11 cellular contexts compared by ENCODE assay signal in genomic region chr11:96065379-96065778, GRCh38.
"Had no signal": no experiment of that assay in that cellular context is flagged by ENCODE, and none has a peak within 500 bp of the region (broad histone marks: within the 10 kb centered on the region; RNA-seq: fewer than 3 reads in every experiment).

No MANE protein-coding gene starts in this region.

- H3K27me3 ChIP-seq: heart left ventricle, ovary had no signal

- ATAC-seq: heart left ventricle; sciatic nerve; stimulated activated memory B cell treated with anti-CD40 and anti-IgM and Interleukin-4, amounts not matched to agents 10 μg/mL and 1 μg/mL and 100 μg/mL, for 72 hours had no signal

- H3K4me3 Mint-ChIP-seq: activated naive CD8-positive, alpha-beta T cell treated with anti-CD3 and anti-CD28 coated beads, Interleukin-2, amount 10 ng/mL, durations not matched to agents 7 days and 5 days; immature natural killer cell; neural crest cell; stimulated activated memory B cell treated with anti-CD40 and anti-IgM and Interleukin-4, amounts not matched to agents 10 μg/mL and 1 μg/mL and 100 μg/mL, for 72 hours; T-helper 1 cell treated with Interleukin-12 subunit alpha and Interleukin-12 subunit beta and Interleukin-4 antibody, amounts not matched to agents 30 μg/mL and 1 μg/mL, for 36 hours; type B pancreatic cell had no signal

- H3K4me3 ChIP-seq: heart left ventricle, ovary had no signal

- H3K9me3 ChIP-seq: heart left ventricle, ovary had no signal

- H3K27me3 Mint-ChIP-seq: activated naive CD8-positive, alpha-beta T cell treated with anti-CD3 and anti-CD28 coated beads, Interleukin-2, amount 10 ng/mL, durations not matched to agents 7 days and 5 days; stimulated activated memory B cell treated with anti-CD40 and anti-IgM and Interleukin-4, amounts not matched to agents 10 μg/mL and 1 μg/mL and 100 μg/mL, for 72 hours; type B pancreatic cell had no signal

- H3K9me3 Mint-ChIP-seq: activated naive CD8-positive, alpha-beta T cell treated with anti-CD3 and anti-CD28 coated beads, Interleukin-2, amount 10 ng/mL, durations not matched to agents 7 days and 5 days; immature natural killer cell; neural crest cell; stimulated activated memory B cell treated with anti-CD40 and anti-IgM and Interleukin-4, amounts not matched to agents 10 μg/mL and 1 μg/mL and 100 μg/mL, for 72 hours; T-helper 1 cell treated with Interleukin-12 subunit alpha and Interleukin-12 subunit beta and Interleukin-4 antibody, amounts not matched to agents 30 μg/mL and 1 μg/mL, for 36 hours; type B pancreatic cell had no signal

- DNase-seq: activated CD4-positive, alpha-beta T cell treated with anti-CD3 and anti-CD28 coated beads for 4 hours; activated naive CD8-positive, alpha-beta T cell treated with anti-CD3 and anti-CD28 coated beads, Interleukin-2, amount 10 ng/mL, durations not matched to agents 7 days and 5 days; heart left ventricle; immature natural killer cell; ovary had no signal

- H3K36me3 Mint-ChIP-seq: immature natural killer cell had no signal

- H3K27ac ChIP-seq: epithelial cell of prostate, heart left ventricle, ovary had no signal

- H3K27ac Mint-ChIP-seq: activated naive CD8-positive, alpha-beta T cell treated with anti-CD3 and anti-CD28 coated beads, Interleukin-2, amount 10 ng/mL, durations not matched to agents 7 days and 5 days; stimulated activated memory B cell treated with anti-CD40 and anti-IgM and Interleukin-4, amounts not matched to agents 10 μg/mL and 1 μg/mL and 100 μg/mL, for 72 hours; T-helper 1 cell treated with Interleukin-12 subunit alpha and Interleukin-12 subunit beta and Interleukin-4 antibody, amounts not matched to agents 30 μg/mL and 1 μg/mL, for 36 hours had no signal

- H3K36me3 ChIP-seq: heart left ventricle, ovary had no signal
